In the genomic region with DNA sequence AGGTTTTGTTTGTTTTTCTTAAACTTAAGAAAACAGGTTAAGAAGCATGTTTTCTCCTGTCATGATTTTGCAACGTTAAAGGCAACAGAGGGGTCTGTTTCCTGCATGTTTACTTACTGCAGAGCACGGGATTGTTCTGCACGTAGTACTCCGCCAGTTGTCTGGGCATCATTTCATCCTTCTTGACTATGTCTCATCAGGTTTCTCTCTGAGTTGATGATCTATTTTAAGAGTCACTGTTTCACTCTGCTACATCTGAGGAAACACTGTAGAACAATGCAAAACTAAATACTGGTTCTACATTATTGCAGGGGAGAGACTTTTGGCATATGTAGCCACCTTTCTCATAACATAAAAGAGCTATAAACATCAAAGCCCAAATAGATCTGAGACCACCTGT, we compare ENCODE assay signal across 16 cellular contexts.
A peak's percentile ranks its signal among the peaks of the same experiment; 100 is the strongest.
DNase-seq lines count a peak whose midpoint lies in the region; ATAC-seq and TF ChIP-seq lines count a peak whose summit lies in the region.
"Had no signal": no experiment of that assay in that cellular context is flagged by ENCODE, and none has a peak within 500 bp of the region (broad histone marks: within the 10 kb centered on the region; RNA-seq: fewer than 3 reads in every experiment).

No MANE protein-coding gene starts in this region.

- H3K27ac ChIP-seq in DOHH2 (ENCODE audit: low read depth, low read length) (no peak overlapping the region), substantia nigra (ENCODE audit: low read depth, low read length, poor library complexity, severe bottlenecking) (no peak overlapping the region)
- H3K27ac ChIP-seq: skin epidermis had no signal

- no peaks in the 10 kb centered on the region for H3F3A ChIP-seq in DOHH2 (ENCODE audit: control insufficient read depth, insufficient read depth)

- DNase-seq in SW480 (ENCODE audit: low spot score) (no peak), NCI-H69 (lab: John Stamatoyannopoulos, UW) (no peak), substantia nigra (lab: John Stamatoyannopoulos, UW) (no peak), DMS 273 (lab: John Stamatoyannopoulos, UW; ENCODE audit: unreplicated experiment) (no peak)
- DNase-seq: activated CD8-positive, alpha-beta memory T cell treated with anti-CD3 and anti-CD28 coated beads, Interleukin-2, amount 50 U/mL, for 48 hours; endodermal cell; left cardiac atrium; naive thymus-derived CD4-positive, alpha-beta T cell; NCI-H2227 treated with DMSO at 0.1 percent for 48 hours; T-helper 9 cell had no signal

- no peaks in the 10 kb centered on the region for H3K9me2 ChIP-seq in DOHH2 (replicated peaks; ENCODE audit: control insufficient read depth, low read length)

- TF ChIP-seq CTCF in DOHH2 (IDR thresholded peaks at IDR 0.05; ENCODE audit: low read depth, low read length, poor library complexity, severe bottlenecking), result no peak

- no peaks in the 10 kb centered on the region for H4K20me1 ChIP-seq in DOHH2 (ENCODE audit: control insufficient read depth, insufficient read depth, low read depth, low read length)

- peak overlapping the region; percentile 64 for H3K4me2 ChIP-seq in DOHH2 (ENCODE audit: low read length)

- no peaks in the 10 kb centered on the region for H3K36me3 ChIP-seq in DOHH2 (ENCODE audit: control insufficient read depth, low read length)

- peak overlapping the region; percentile 46 for H3K4me3 ChIP-seq in DOHH2 (ENCODE audit: low read length)
- H3K4me3 ChIP-seq: skin epidermis had no signal

- H3K79me2 ChIP-seq in DOHH2 (ENCODE audit: control insufficient read depth, low read length), result no peaks in the 10 kb centered on the region

- peak; percentile 68 for ATAC-seq in GM18873 (IDR thresholded peaks at IDR 0.05; ENCODE audit: low FRiP score, unreplicated experiment)
- ATAC-seq in HG02884 (IDR thresholded peaks at IDR 0.05; ENCODE audit: unreplicated experiment), result peak; percentile 86
- ATAC-seq: left cardiac atrium; naive thymus-derived CD4-positive, alpha-beta T cell; Panc1 had no signal

- H3K4me1 ChIP-seq in DOHH2 (ENCODE audit: control insufficient read depth, low read length), result peaks cover 24% of the 10 kb centered on the region

- H3K27me3 ChIP-seq in DOHH2 (ENCODE audit: control insufficient read depth, low read length), result no peaks in the 10 kb centered on the region

- peaks cover 27 to 42% (median 27%) of the 10 kb centered on the region in 3 donors for H3K4me1 Mint-ChIP-seq in IgD-negative memory B cell
- H3K4me1 Mint-ChIP-seq: endodermal cell had no signal

- H3K27ac Mint-ChIP-seq in IgD-negative memory B cell, result peak overlapping the region in 2 of 3 donors; percentile 13 to 83
- H3K27ac Mint-ChIP-seq: endodermal cell; naive thymus-derived CD4-positive, alpha-beta T cell had no signal

- no peaks in the 10 kb centered on the region for H3K36me3 Mint-ChIP-seq in IgD-negative memory B cell
- H3K36me3 Mint-ChIP-seq: naive thymus-derived CD4-positive, alpha-beta T cell had no signal

- no peaks in the 10 kb centered on the region for H3K9me3 Mint-ChIP-seq in IgD-negative memory B cell
- H3K9me3 Mint-ChIP-seq: endodermal cell had no signal

- no peaks in the 10 kb centered on the region for H3K9me3 ChIP-seq in DOHH2 (ENCODE audit: control insufficient read depth, insufficient read depth, low read length)

- H3K27me3 Mint-ChIP-seq in IgD-negative memory B cell, result no peaks in the 10 kb centered on the region

- peak overlapping the region; percentile 16 to 77 (median 56) for H3K4me3 Mint-ChIP-seq in IgD-negative memory B cell
- H3K4me3 Mint-ChIP-seq: endodermal cell had no signal
